24 cellular contexts compared by ENCODE assay signal in genomic region chr15:87817553-87817952, GRCh38.
A peak's percentile ranks its signal among the peaks of the same experiment; 100 is the strongest.
DNase-seq lines count a peak whose midpoint lies in the region; ATAC-seq and TF ChIP-seq lines count a peak whose summit lies in the region.
"Had no signal": no experiment of that assay in that cellular context is flagged by ENCODE, and none has a peak within 500 bp of the region (broad histone marks: within the 10 kb centered on the region; RNA-seq: fewer than 3 reads in every experiment).

No MANE protein-coding gene starts in this region.

- H3K9me3 ChIP-seq in WERI-Rb-1 (ENCODE audit: severe bottlenecking) (no peaks in the 10 kb centered on the region), right cardiac atrium (ENCODE audit: control insufficient read depth, low read length) (no peaks in the 10 kb centered on the region)
- H3K9me3 ChIP-seq: Peyer's patch had no signal

- ATAC-seq in HG02571 (IDR thresholded peaks at IDR 0.05; ENCODE audit: unreplicated experiment): no peak
- ATAC-seq in activated CD8-positive, alpha-beta T cell treated with anti-CD3 and anti-CD28 coated beads, Interleukin-2, amount 10 ng/mL, durations not matched to agents 7 days and 5 days: no peak
- no peak for ATAC-seq in right cardiac atrium
- ATAC-seq: K562; stimulated activated naive CD8-positive, alpha-beta T cell treated with anti-CD3 and anti-CD28 coated beads, Interleukin-15, Interleukin-2, amounts not matched to agents 100 U/mL and 50 U/mL, for 24 hours had no signal

- H3K36me3 Mint-ChIP-seq in activated CD8-positive, alpha-beta T cell treated with anti-CD3 and anti-CD28 coated beads, Interleukin-2, amount 10 ng/mL, durations not matched to agents 7 days and 5 days (ENCODE audit: low read depth): no peaks in the 10 kb centered on the region

- no peaks in the 10 kb centered on the region for H3K27me3 Mint-ChIP-seq in activated CD8-positive, alpha-beta T cell treated with anti-CD3 and anti-CD28 coated beads, Interleukin-2, amount 10 ng/mL, durations not matched to agents 7 days and 5 days (ENCODE audit: low read depth)
- H3K27me3 Mint-ChIP-seq: activated B cell treated with CpG ODN at 0.5 μM for 24 hours; activated CD4-positive, alpha-beta memory T cell treated with anti-CD3 and anti-CD28 coated beads, Interleukin-2, amount 10 ng/mL, durations not matched to agents 7 days and 5 days had no signal

- CTCF ChIA-PET in activated CD8-positive, alpha-beta T cell treated with anti-CD3 and anti-CD28 coated beads, Interleukin-2, amount 10 ng/mL, durations not matched to agents 7 days and 5 days (lab: Charles Lee): no interaction called here

- H3K4me3 ChIP-seq in WERI-Rb-1 (ENCODE audit: low read depth, low read length) (no peak overlapping the region), right cardiac atrium (ENCODE audit: low read length) (no peak overlapping the region)
- H3K4me3 ChIP-seq: cardiac muscle cell, K562, lung, Peyer's patch had no signal

- intact Hi-C loops in right cardiac atrium (cut with DNase I): no loop called here

- H3K4me3 Mint-ChIP-seq in activated CD8-positive, alpha-beta T cell treated with anti-CD3 and anti-CD28 coated beads, Interleukin-2, amount 10 ng/mL, durations not matched to agents 7 days and 5 days: no peak overlapping the region
- H3K4me3 Mint-ChIP-seq: activated B cell treated with CpG ODN at 0.5 μM for 24 hours; activated CD4-positive, alpha-beta memory T cell treated with anti-CD3 and anti-CD28 coated beads, Interleukin-2, amount 10 ng/mL, durations not matched to agents 7 days and 5 days; T-helper 2 cell treated with Interferon-gamma antibody and Interleukin-4, amounts not matched to agents 5 μg/mL and 100 μg/mL, for 36 hours had no signal

- no peaks in the 10 kb centered on the region for H3K4me1 Mint-ChIP-seq in activated CD8-positive, alpha-beta T cell treated with anti-CD3 and anti-CD28 coated beads, Interleukin-2, amount 10 ng/mL, durations not matched to agents 7 days and 5 days (ENCODE audit: low read depth)
- H3K4me1 Mint-ChIP-seq: activated B cell treated with CpG ODN at 0.5 μM for 24 hours; activated CD4-positive, alpha-beta memory T cell treated with anti-CD3 and anti-CD28 coated beads, Interleukin-2, amount 10 ng/mL, durations not matched to agents 7 days and 5 days had no signal

- no peak overlapping the region for H3K27ac Mint-ChIP-seq in activated CD8-positive, alpha-beta T cell treated with anti-CD3 and anti-CD28 coated beads, Interleukin-2, amount 10 ng/mL, durations not matched to agents 7 days and 5 days
- H3K27ac Mint-ChIP-seq: activated B cell treated with CpG ODN at 0.5 μM for 24 hours; activated CD4-positive, alpha-beta memory T cell treated with anti-CD3 and anti-CD28 coated beads, Interleukin-2, amount 10 ng/mL, durations not matched to agents 7 days and 5 days; T-helper 2 cell treated with Interferon-gamma antibody and Interleukin-4, amounts not matched to agents 5 μg/mL and 100 μg/mL, for 36 hours had no signal

- no peaks in the 10 kb centered on the region for H3K4me1 ChIP-seq in right cardiac atrium (ENCODE audit: control insufficient read depth, insufficient read depth, low read length)
- H3K4me1 ChIP-seq: Peyer's patch had no signal

- H3K27ac ChIP-seq in WERI-Rb-1 (no peak overlapping the region), right cardiac atrium (ENCODE audit: low read length) (no peak overlapping the region)
- H3K27ac ChIP-seq: C4-2B, cardiac muscle cell, Peyer's patch had no signal

- H3K9me3 Mint-ChIP-seq in activated CD8-positive, alpha-beta T cell treated with anti-CD3 and anti-CD28 coated beads, Interleukin-2, amount 10 ng/mL, durations not matched to agents 7 days and 5 days (ENCODE audit: insufficient read depth): no peaks in the 10 kb centered on the region
- H3K9me3 Mint-ChIP-seq: activated CD4-positive, alpha-beta memory T cell treated with anti-CD3 and anti-CD28 coated beads, Interleukin-2, amount 10 ng/mL, durations not matched to agents 7 days and 5 days; T-helper 2 cell treated with Interferon-gamma antibody and Interleukin-4, amounts not matched to agents 5 μg/mL and 100 μg/mL, for 36 hours had no signal

- POLR2A ChIA-PET in activated CD8-positive, alpha-beta T cell treated with anti-CD3 and anti-CD28 coated beads, Interleukin-2, amount 10 ng/mL, durations not matched to agents 7 days and 5 days (lab: Charles Lee): no interaction called here

- H3K36me3 ChIP-seq in WERI-Rb-1: no peaks in the 10 kb centered on the region
- H3K36me3 ChIP-seq: cardiac muscle cell, Peyer's patch had no signal

- 97% methylated on average over 1 of the region's 1 CpG for WGBS in right cardiac atrium

- TF ChIP-seq CTCF in WERI-Rb-1 (IDR thresholded peaks at IDR 0.05; ENCODE audit: low read depth, low read length): 0 out of 2 replicates have a peak, but pooled peaks have one; percentile 4

- H3K27me3 ChIP-seq in WERI-Rb-1 (ENCODE audit: insufficient read depth, low read depth, severe bottlenecking) (no peaks in the 10 kb centered on the region), right cardiac atrium (ENCODE audit: control insufficient read depth, insufficient read depth) (no peaks in the 10 kb centered on the region)
- H3K27me3 ChIP-seq: Peyer's patch had no signal

- peak; percentile 24 for DNase-seq in EL
- no peak for DNase-seq in WERI-Rb-1
- DNase-seq in fibroblast of peridontal ligament (ENCODE audit: extremely low read depth): peak; percentile 51
- no peak for DNase-seq in DMS79 treated with DMSO at 0.1 percent for 48 hours (lab: John Stamatoyannopoulos, UW)
- no peak for DNase-seq in activated CD8-positive, alpha-beta T cell treated with anti-CD3 and anti-CD28 coated beads, Interleukin-2, amount 10 ng/mL, durations not matched to agents 7 days and 5 days
- no peak for DNase-seq in right cardiac atrium
- DNase-seq: activated B cell treated with CpG ODN at 0.5 μM for 24 hours; activated CD4-positive, alpha-beta memory T cell treated with anti-CD3 and anti-CD28 coated beads, Interleukin-2, amount 10 ng/mL, durations not matched to agents 7 days and 5 days; activated gamma-delta T cell treated with Interleukin-2 at 50 U/mL for 16 hours; activated T-cell treated with anti-CD3 and anti-CD28 coated beads for 4 hours; GDM1; kidney; NCI-H1436; NCI-H524; nucleus accumbens; Peyer's patch; stimulated activated CD4-positive, alpha-beta T cell treated with anti-CD3 and anti-CD28 coated beads, Interleukin-4, amount 100 ng/mL, for 1 hour; stimulated activated naive CD8-positive, alpha-beta T cell treated with anti-CD3 and anti-CD28 coated beads, Interleukin-15, Interleukin-2, amounts not matched to agents 100 U/mL and 50 U/mL, for 24 hours had no signal

Comparison
In these comparisons a context has a peak if more than half of its experiments do, and no peak if none do; other contexts are left out.
1. DNase-seq: peak in EL (single experiment) and fibroblast of peridontal ligament (single experiment); none in WERI-Rb-1 (single experiment), DMS79 treated with DMSO at 0.1 percent for 48 hours (single experiment), activated CD8-positive, alpha-beta T cell treated with anti-CD3 and anti-CD28 coated beads, Interleukin-2, amount 10 ng/mL, durations not matched to agents 7 days and 5 days (single experiment) and right cardiac atrium (0 of 3).